ENCODE assay signal across 1 cellular context in the genomic region with DNA sequence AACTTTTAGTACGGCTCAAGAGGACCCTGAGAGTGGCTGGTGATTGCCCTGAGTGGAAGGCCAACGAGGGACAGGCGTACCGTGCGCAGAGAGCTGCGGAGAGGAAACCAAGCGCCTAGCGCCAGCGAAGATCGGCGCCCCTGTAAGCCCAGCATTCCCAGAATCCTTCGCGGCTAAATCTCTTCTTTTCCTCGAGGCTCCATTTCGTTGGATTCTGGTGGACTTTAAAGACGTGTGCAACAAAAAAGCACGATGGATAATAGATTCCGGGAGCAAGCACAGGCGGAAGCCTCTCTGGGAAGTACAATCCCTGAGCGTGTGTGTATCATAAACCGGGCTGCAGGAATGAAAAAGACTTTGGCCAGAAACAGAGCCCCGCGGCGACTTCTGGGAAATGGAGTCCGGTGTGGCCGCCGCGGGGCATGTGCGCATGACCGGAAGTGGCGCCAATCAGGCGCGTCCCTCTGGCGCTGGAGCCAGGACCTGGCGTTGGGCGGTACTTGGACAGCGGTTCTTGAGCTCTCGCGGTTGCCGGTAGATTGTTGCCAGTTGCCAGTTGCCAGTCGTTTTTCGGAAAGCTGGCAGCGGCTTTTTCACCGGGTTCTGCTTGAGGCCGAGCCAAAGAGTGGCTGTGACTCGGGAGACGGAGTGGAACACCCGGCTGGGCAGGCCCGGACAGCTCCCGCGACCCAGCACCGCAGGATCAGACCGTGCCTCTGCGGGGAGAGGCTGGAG.
TF ChIP-seq lines count a peak whose summit lies in the region.

A gene (plus strand): TSS at position 449 of the 735 bp plus-strand sequence. CDS start 406 bp downstream, outside the sequence.

TF ChIP-seq in K562, 482 proteins besides CTCF, POLR2A, EP300 and RAD21 (continued from another document and continues in another):
- TF ChIP-seq, protein P1, sequence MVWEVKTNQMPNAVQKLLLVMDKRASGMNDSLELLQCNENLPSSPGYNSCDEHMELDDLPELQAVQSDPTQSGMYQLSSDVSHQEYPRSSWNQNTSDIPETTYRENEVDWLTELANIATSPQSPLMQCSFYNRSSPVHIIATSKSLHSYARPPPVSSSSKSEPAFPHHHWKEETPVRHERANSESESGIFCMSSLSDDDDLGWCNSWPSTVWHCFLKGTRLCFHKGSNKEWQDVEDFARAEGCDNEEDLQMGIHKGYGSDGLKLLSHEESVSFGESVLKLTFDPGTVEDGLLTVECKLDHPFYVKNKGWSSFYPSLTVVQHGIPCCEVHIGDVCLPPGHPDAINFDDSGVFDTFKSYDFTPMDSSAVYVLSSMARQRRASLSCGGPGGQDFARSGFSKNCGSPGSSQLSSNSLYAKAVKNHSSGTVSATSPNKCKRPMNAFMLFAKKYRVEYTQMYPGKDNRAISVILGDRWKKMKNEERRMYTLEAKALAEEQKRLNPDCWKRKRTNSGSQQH (CRISPR knock-in tag; IDR thresholded peaks at IDR 0.05) = 0 out of 2 replicates have a peak, but pooled peaks have one; percentile 69
- TF ChIP-seq ZC3H11A (IDR thresholded peaks at IDR 0.05; ENCODE audit: low read depth, low read length) (no peak), HLTF (IDR thresholded peaks at IDR 0.05) (no peak), TAL1 (IDR thresholded peaks at IDR 0.05) (no peak), CHCHD3 (CRISPR knock-in tag; IDR thresholded peaks at IDR 0.05) (peak; percentile 49; the same call in 1 of the 2 replicates), CBX1 (IDR thresholded peaks at IDR 0.05; ENCODE audit: low read depth) (peak; percentile 46; the same call in 1 of the 2 replicates), SOX6 (IDR thresholded peaks at IDR 0.05) (0 out of 2 replicates have a peak, but pooled peaks have one; percentile 22), NFXL1 (CRISPR knock-in tag; IDR thresholded peaks at IDR 0.05) (no peak), HDAC6 (IDR thresholded peaks at IDR 0.05; ENCODE audit: low read depth, low read length) (no peak), TEAD4 (IDR thresholded peaks at IDR 0.05; ENCODE audit: low read length) (peak; percentile 56; the same call in 1 of the 2 replicates), TEAD4 (CRISPR knock-in tag; IDR thresholded peaks at IDR 0.05; ENCODE audit: borderline replicate concordance) (no peak), ZNF583 (CRISPR knock-in tag; IDR thresholded peaks at IDR 0.05) (no peak), SIRT6 (IDR thresholded peaks at IDR 0.05; ENCODE audit: low read depth, low read length) (no peak), C11orf30 (IDR thresholded peaks at IDR 0.05; ENCODE audit: low read depth) (peak; percentile 94), HMGN3 (IDR thresholded peaks at IDR 0.05; ENCODE audit: borderline replicate concordance, extremely low read depth, insufficient read length, low read depth, low read length) (peak; percentile 79), CHD2 (IDR thresholded peaks at IDR 0.05; ENCODE audit: low read depth, low read length) (peak; percentile 77), ZNF354B (CRISPR knock-in tag; IDR thresholded peaks at IDR 0.05) (0 out of 2 replicates have a peak, but pooled peaks have one; percentile 4), SREBF1 (IDR thresholded peaks at IDR 0.05; ENCODE audit: borderline replicate concordance, low read depth, low read length) (no peak), ARNT (IDR thresholded peaks at IDR 0.05) (no peak), GATAD2A (IDR thresholded peaks at IDR 0.05) (no peak), SAP30 (IDR thresholded peaks at IDR 0.05; ENCODE audit: borderline replicate concordance, insufficient read depth, low read depth, low read length, poor library complexity, severe bottlenecking) (peak; percentile 71), FIP1L1 (IDR thresholded peaks at IDR 0.05; ENCODE audit: low read depth, low read length, poor library complexity, severe bottlenecking) (no peak), SIN3B (IDR thresholded peaks at IDR 0.05; ENCODE audit: low read depth) (peak; percentile 87), RBM15 (IDR thresholded peaks at IDR 0.05; ENCODE audit: insufficient read depth, low read length) (no peak), MXI1 (IDR thresholded peaks at IDR 0.05; ENCODE audit: low read depth, low read length) (0 out of 2 replicates have a peak, but pooled peaks have one; percentile 11)
- TF ChIP-seq, protein P2, sequence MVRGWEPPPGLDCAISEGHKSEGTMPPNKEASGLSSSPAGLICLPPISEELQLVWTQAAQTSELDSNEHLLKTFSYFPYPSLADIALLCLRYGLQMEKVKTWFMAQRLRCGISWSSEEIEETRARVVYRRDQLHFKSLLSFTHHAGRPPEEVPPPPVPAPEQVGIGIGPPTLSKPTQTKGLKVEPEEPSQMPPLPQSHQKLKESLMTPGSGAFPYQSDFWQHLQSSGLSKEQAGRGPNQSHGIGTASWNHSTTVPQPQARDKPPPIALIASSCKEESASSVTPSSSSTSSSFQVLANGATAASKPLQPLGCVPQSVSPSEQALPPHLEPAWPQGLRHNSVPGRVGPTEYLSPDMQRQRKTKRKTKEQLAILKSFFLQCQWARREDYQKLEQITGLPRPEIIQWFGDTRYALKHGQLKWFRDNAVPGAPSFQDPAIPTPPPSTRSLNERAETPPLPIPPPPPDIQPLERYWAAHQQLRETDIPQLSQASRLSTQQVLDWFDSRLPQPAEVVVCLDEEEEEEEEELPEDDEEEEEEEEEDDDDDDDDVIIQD (CRISPR knock-in tag; IDR thresholded peaks at IDR 0.05) = no peak
- TF ChIP-seq, protein P3, sequence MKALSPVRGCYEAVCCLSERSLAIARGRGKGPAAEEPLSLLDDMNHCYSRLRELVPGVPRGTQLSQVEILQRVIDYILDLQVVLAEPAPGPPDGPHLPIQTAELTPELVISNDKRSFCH (CRISPR knock-in tag; IDR thresholded peaks at IDR 0.05) = no peak
- TF ChIP-seq, protein P3 (tag; IDR thresholded peaks at IDR 0.05) = peak; percentile 55; the same call in 1 of the 2 replicates
- TF ChIP-seq, protein P4, sequence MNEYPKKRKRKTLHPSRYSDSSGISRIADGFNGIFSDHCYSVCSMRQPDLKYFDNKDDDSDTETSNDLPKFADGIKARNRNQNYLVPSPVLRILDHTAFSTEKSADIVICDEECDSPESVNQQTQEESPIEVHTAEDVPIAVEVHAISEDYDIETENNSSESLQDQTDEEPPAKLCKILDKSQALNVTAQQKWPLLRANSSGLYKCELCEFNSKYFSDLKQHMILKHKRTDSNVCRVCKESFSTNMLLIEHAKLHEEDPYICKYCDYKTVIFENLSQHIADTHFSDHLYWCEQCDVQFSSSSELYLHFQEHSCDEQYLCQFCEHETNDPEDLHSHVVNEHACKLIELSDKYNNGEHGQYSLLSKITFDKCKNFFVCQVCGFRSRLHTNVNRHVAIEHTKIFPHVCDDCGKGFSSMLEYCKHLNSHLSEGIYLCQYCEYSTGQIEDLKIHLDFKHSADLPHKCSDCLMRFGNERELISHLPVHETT (CRISPR knock-in tag; conservative IDR thresholded peaks at IDR 0.05 in 1 of 2, IDR thresholded peaks at IDR 0.05 in 1 of 2) = peak in 1 of 2 experiments; percentile 88; a peak in 2 of 4 replicates
- TF ChIP-seq, protein P5, sequence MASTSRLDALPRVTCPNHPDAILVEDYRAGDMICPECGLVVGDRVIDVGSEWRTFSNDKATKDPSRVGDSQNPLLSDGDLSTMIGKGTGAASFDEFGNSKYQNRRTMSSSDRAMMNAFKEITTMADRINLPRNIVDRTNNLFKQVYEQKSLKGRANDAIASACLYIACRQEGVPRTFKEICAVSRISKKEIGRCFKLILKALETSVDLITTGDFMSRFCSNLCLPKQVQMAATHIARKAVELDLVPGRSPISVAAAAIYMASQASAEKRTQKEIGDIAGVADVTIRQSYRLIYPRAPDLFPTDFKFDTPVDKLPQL (IDR thresholded peaks at IDR 0.05; ENCODE audit: extremely low read depth, insufficient read length) = peak; percentile 94
- TF ChIP-seq, protein P6, sequence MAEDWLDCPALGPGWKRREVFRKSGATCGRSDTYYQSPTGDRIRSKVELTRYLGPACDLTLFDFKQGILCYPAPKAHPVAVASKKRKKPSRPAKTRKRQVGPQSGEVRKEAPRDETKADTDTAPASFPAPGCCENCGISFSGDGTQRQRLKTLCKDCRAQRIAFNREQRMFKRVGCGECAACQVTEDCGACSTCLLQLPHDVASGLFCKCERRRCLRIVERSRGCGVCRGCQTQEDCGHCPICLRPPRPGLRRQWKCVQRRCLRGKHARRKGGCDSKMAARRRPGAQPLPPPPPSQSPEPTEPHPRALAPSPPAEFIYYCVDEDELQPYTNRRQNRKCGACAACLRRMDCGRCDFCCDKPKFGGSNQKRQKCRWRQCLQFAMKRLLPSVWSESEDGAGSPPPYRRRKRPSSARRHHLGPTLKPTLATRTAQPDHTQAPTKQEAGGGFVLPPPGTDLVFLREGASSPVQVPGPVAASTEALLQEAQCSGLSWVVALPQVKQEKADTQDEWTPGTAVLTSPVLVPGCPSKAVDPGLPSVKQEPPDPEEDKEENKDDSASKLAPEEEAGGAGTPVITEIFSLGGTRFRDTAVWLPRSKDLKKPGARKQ (CRISPR knock-in tag; IDR thresholded peaks at IDR 0.05) = no peak
- TF ChIP-seq, protein P7, sequence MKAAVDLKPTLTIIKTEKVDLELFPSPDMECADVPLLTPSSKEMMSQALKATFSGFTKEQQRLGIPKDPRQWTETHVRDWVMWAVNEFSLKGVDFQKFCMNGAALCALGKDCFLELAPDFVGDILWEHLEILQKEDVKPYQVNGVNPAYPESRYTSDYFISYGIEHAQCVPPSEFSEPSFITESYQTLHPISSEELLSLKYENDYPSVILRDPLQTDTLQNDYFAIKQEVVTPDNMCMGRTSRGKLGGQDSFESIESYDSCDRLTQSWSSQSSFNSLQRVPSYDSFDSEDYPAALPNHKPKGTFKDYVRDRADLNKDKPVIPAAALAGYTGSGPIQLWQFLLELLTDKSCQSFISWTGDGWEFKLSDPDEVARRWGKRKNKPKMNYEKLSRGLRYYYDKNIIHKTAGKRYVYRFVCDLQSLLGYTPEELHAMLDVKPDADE (conservative IDR thresholded peaks at IDR 0.05; ENCODE audit: control insufficient read depth, low read depth, low read length) = peak; percentile 72
- TF ChIP-seq, protein P8, sequence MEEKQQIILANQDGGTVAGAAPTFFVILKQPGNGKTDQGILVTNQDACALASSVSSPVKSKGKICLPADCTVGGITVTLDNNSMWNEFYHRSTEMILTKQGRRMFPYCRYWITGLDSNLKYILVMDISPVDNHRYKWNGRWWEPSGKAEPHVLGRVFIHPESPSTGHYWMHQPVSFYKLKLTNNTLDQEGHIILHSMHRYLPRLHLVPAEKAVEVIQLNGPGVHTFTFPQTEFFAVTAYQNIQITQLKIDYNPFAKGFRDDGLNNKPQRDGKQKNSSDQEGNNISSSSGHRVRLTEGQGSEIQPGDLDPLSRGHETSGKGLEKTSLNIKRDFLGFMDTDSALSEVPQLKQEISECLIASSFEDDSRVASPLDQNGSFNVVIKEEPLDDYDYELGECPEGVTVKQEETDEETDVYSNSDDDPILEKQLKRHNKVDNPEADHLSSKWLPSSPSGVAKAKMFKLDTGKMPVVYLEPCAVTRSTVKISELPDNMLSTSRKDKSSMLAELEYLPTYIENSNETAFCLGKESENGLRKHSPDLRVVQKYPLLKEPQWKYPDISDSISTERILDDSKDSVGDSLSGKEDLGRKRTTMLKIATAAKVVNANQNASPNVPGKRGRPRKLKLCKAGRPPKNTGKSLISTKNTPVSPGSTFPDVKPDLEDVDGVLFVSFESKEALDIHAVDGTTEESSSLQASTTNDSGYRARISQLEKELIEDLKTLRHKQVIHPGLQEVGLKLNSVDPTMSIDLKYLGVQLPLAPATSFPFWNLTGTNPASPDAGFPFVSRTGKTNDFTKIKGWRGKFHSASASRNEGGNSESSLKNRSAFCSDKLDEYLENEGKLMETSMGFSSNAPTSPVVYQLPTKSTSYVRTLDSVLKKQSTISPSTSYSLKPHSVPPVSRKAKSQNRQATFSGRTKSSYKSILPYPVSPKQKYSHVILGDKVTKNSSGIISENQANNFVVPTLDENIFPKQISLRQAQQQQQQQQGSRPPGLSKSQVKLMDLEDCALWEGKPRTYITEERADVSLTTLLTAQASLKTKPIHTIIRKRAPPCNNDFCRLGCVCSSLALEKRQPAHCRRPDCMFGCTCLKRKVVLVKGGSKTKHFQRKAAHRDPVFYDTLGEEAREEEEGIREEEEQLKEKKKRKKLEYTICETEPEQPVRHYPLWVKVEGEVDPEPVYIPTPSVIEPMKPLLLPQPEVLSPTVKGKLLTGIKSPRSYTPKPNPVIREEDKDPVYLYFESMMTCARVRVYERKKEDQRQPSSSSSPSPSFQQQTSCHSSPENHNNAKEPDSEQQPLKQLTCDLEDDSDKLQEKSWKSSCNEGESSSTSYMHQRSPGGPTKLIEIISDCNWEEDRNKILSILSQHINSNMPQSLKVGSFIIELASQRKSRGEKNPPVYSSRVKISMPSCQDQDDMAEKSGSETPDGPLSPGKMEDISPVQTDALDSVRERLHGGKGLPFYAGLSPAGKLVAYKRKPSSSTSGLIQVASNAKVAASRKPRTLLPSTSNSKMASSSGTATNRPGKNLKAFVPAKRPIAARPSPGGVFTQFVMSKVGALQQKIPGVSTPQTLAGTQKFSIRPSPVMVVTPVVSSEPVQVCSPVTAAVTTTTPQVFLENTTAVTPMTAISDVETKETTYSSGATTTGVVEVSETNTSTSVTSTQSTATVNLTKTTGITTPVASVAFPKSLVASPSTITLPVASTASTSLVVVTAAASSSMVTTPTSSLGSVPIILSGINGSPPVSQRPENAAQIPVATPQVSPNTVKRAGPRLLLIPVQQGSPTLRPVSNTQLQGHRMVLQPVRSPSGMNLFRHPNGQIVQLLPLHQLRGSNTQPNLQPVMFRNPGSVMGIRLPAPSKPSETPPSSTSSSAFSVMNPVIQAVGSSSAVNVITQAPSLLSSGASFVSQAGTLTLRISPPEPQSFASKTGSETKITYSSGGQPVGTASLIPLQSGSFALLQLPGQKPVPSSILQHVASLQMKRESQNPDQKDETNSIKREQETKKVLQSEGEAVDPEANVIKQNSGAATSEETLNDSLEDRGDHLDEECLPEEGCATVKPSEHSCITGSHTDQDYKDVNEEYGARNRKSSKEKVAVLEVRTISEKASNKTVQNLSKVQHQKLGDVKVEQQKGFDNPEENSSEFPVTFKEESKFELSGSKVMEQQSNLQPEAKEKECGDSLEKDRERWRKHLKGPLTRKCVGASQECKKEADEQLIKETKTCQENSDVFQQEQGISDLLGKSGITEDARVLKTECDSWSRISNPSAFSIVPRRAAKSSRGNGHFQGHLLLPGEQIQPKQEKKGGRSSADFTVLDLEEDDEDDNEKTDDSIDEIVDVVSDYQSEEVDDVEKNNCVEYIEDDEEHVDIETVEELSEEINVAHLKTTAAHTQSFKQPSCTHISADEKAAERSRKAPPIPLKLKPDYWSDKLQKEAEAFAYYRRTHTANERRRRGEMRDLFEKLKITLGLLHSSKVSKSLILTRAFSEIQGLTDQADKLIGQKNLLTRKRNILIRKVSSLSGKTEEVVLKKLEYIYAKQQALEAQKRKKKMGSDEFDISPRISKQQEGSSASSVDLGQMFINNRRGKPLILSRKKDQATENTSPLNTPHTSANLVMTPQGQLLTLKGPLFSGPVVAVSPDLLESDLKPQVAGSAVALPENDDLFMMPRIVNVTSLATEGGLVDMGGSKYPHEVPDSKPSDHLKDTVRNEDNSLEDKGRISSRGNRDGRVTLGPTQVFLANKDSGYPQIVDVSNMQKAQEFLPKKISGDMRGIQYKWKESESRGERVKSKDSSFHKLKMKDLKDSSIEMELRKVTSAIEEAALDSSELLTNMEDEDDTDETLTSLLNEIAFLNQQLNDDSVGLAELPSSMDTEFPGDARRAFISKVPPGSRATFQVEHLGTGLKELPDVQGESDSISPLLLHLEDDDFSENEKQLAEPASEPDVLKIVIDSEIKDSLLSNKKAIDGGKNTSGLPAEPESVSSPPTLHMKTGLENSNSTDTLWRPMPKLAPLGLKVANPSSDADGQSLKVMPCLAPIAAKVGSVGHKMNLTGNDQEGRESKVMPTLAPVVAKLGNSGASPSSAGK (IDR thresholded peaks at IDR 0.05) = peak; percentile 30; the same call in 1 of the 2 replicates
